26 cellular contexts compared by ENCODE assay signal in genomic region chr11:128771102-128771501, GRCh38.
"Had no signal": no experiment of that assay in that cellular context is flagged by ENCODE, and none has a peak within 500 bp of the region (broad histone marks: within the 10 kb centered on the region; RNA-seq: fewer than 3 reads in every experiment).

No MANE protein-coding gene starts in this region.

- FAIRE-seq: frontal cortex, TTC549 had no signal

- H3K27ac ChIP-seq: body of pancreas, cardiac muscle cell, esophagus muscularis mucosa, hepatocyte, left ventricle myocardium inferior, parathyroid adenoma, stomach, suprapubic skin, tibial nerve, WERI-Rb-1 had no signal

- H3K4me3 Mint-ChIP-seq: activated naive CD4-positive, alpha-beta T cell treated with anti-CD3 and anti-CD28 coated beads, Interleukin-2, amount 10 ng/mL, durations not matched to agents 7 days and 5 days; activated T-cell treated with anti-CD3 and anti-CD28 coated beads, Interleukin-2, amount 50 U/mL, for 72 hours; mesothelial cell of epicardium; T-helper 2 cell treated with Interferon-gamma antibody and Interleukin-4, amounts not matched to agents 5 μg/mL and 100 μg/mL, for 36 hours had no signal

- H3K9me3 ChIP-seq: body of pancreas, esophagus muscularis mucosa, left ventricle myocardium inferior, stomach, suprapubic skin, tibial nerve had no signal

- ATAC-seq: activated T-cell treated with anti-CD3 and anti-CD28 coated beads, Interleukin-2, amount 50 U/mL, for 72 hours; body of pancreas; naive thymus-derived CD8-positive, alpha-beta T cell; right cardiac atrium had no signal

- H3K4me3 ChIP-seq: body of pancreas, cardiac muscle cell, esophagus muscularis mucosa, hepatocyte, left ventricle myocardium inferior, stomach, suprapubic skin, tibial nerve had no signal

- H3K4me1 ChIP-seq: body of pancreas, parathyroid adenoma had no signal

- DNase-seq: activated CD4-positive, alpha-beta T cell treated with anti-CD3 and anti-CD28 coated beads, Interleukin-2, amount 50 U/mL, for 1 hour; activated CD4-positive, CD25-positive, alpha-beta regulatory T cell treated with anti-CD3 and anti-CD28 coated beads, Interleukin-2, amount 50 U/mL, for 72 hours; activated CD8-positive, alpha-beta memory T cell treated with anti-CD3 and anti-CD28 coated beads, Interleukin-2, amount 50 U/mL, for 48 hours; activated effector memory CD4-positive, alpha-beta T cell treated with Interleukin-2 at 50 U/mL for 16 hours; activated naive CD4-positive, alpha-beta T cell treated with anti-CD3 and anti-CD28 coated beads, Interleukin-2, amount 10 ng/mL, durations not matched to agents 7 days and 5 days; activated T-cell treated with anti-CD3 and anti-CD28 coated beads, Interleukin-2, amount 50 U/mL, for 72 hours; anterior cingulate cortex; body of pancreas; glutamatergic neuron; kidney glomerular epithelial cell; left ventricle myocardium inferior; naive thymus-derived CD8-positive, alpha-beta T cell; right cardiac atrium; stimulated activated CD4-positive, alpha-beta T cell treated with anti-CD3 and anti-CD28 coated beads, Interleukin-4, amount 100 ng/mL, for 4 hours; stomach; WERI-Rb-1 had no signal

- H3K27me3 Mint-ChIP-seq: activated naive CD4-positive, alpha-beta T cell treated with anti-CD3 and anti-CD28 coated beads, Interleukin-2, amount 10 ng/mL, durations not matched to agents 7 days and 5 days; naive thymus-derived CD8-positive, alpha-beta T cell had no signal

- H3K27ac Mint-ChIP-seq: activated naive CD4-positive, alpha-beta T cell treated with anti-CD3 and anti-CD28 coated beads, Interleukin-2, amount 10 ng/mL, durations not matched to agents 7 days and 5 days; mesothelial cell of epicardium; T-helper 2 cell treated with Interferon-gamma antibody and Interleukin-4, amounts not matched to agents 5 μg/mL and 100 μg/mL, for 36 hours had no signal

- H3K27me3 ChIP-seq: body of pancreas, esophagus muscularis mucosa, hepatocyte, stomach, tibial nerve had no signal

- H3K36me3 Mint-ChIP-seq: mesothelial cell of epicardium had no signal

- H3K9me3 Mint-ChIP-seq: activated naive CD4-positive, alpha-beta T cell treated with anti-CD3 and anti-CD28 coated beads, Interleukin-2, amount 10 ng/mL, durations not matched to agents 7 days and 5 days; activated T-cell treated with anti-CD3 and anti-CD28 coated beads, Interleukin-2, amount 50 U/mL, for 72 hours; mesothelial cell of epicardium; naive thymus-derived CD8-positive, alpha-beta T cell; T-helper 2 cell treated with Interferon-gamma antibody and Interleukin-4, amounts not matched to agents 5 μg/mL and 100 μg/mL, for 36 hours had no signal

- H3K36me3 ChIP-seq: cardiac muscle cell, WERI-Rb-1 had no signal
